In the genomic region with DNA sequence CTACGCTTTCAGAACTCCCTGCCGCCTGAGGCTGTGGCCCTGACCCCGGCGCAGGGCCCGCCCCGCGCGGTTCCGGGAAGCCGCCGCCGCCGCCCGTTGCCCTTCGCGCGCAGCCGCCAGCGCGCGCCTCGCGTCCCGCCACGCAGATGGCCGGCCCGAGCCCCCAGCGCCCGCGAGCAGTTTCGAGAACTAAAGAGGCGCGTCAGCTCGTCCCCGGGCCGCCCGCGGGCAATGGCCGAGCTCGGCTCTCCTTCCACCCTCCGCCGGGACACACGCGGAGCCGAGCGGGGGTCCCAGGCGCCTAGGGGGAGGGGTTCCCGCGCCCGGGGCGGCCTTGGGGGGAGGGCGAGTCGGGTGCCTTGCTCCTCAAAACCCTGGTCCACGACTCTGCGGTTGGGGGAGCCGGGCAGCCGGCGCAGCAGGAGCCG, we compare ENCODE assay signal across 1 cellular context.
TF ChIP-seq lines count a peak whose summit lies in the region.

No MANE protein-coding gene starts in this region.

TF ChIP-seq in K562, 482 proteins besides CTCF, POLR2A, EP300 and RAD21 (continued from another document and continues in another):
- TF ChIP-seq, protein P1, sequence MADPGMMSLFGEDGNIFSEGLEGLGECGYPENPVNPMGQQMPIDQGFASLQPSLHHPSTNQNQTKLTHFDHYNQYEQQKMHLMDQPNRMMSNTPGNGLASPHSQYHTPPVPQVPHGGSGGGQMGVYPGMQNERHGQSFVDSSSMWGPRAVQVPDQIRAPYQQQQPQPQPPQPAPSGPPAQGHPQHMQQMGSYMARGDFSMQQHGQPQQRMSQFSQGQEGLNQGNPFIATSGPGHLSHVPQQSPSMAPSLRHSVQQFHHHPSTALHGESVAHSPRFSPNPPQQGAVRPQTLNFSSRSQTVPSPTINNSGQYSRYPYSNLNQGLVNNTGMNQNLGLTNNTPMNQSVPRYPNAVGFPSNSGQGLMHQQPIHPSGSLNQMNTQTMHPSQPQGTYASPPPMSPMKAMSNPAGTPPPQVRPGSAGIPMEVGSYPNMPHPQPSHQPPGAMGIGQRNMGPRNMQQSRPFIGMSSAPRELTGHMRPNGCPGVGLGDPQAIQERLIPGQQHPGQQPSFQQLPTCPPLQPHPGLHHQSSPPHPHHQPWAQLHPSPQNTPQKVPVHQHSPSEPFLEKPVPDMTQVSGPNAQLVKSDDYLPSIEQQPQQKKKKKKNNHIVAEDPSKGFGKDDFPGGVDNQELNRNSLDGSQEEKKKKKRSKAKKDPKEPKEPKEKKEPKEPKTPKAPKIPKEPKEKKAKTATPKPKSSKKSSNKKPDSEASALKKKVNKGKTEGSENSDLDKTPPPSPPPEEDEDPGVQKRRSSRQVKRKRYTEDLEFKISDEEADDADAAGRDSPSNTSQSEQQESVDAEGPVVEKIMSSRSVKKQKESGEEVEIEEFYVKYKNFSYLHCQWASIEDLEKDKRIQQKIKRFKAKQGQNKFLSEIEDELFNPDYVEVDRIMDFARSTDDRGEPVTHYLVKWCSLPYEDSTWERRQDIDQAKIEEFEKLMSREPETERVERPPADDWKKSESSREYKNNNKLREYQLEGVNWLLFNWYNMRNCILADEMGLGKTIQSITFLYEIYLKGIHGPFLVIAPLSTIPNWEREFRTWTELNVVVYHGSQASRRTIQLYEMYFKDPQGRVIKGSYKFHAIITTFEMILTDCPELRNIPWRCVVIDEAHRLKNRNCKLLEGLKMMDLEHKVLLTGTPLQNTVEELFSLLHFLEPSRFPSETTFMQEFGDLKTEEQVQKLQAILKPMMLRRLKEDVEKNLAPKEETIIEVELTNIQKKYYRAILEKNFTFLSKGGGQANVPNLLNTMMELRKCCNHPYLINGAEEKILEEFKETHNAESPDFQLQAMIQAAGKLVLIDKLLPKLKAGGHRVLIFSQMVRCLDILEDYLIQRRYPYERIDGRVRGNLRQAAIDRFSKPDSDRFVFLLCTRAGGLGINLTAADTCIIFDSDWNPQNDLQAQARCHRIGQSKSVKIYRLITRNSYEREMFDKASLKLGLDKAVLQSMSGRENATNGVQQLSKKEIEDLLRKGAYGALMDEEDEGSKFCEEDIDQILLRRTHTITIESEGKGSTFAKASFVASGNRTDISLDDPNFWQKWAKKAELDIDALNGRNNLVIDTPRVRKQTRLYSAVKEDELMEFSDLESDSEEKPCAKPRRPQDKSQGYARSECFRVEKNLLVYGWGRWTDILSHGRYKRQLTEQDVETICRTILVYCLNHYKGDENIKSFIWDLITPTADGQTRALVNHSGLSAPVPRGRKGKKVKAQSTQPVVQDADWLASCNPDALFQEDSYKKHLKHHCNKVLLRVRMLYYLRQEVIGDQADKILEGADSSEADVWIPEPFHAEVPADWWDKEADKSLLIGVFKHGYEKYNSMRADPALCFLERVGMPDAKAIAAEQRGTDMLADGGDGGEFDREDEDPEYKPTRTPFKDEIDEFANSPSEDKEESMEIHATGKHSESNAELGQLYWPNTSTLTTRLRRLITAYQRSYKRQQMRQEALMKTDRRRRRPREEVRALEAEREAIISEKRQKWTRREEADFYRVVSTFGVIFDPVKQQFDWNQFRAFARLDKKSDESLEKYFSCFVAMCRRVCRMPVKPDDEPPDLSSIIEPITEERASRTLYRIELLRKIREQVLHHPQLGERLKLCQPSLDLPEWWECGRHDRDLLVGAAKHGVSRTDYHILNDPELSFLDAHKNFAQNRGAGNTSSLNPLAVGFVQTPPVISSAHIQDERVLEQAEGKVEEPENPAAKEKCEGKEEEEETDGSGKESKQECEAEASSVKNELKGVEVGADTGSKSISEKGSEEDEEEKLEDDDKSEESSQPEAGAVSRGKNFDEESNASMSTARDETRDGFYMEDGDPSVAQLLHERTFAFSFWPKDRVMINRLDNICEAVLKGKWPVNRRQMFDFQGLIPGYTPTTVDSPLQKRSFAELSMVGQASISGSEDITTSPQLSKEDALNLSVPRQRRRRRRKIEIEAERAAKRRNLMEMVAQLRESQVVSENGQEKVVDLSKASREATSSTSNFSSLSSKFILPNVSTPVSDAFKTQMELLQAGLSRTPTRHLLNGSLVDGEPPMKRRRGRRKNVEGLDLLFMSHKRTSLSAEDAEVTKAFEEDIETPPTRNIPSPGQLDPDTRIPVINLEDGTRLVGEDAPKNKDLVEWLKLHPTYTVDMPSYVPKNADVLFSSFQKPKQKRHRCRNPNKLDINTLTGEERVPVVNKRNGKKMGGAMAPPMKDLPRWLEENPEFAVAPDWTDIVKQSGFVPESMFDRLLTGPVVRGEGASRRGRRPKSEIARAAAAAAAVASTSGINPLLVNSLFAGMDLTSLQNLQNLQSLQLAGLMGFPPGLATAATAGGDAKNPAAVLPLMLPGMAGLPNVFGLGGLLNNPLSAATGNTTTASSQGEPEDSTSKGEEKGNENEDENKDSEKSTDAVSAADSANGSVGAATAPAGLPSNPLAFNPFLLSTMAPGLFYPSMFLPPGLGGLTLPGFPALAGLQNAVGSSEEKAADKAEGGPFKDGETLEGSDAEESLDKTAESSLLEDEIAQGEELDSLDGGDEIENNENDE (IDR thresholded peaks at IDR 0.05; ENCODE audit: low read depth, low read length): no peak
- TF ChIP-seq, protein P2, sequence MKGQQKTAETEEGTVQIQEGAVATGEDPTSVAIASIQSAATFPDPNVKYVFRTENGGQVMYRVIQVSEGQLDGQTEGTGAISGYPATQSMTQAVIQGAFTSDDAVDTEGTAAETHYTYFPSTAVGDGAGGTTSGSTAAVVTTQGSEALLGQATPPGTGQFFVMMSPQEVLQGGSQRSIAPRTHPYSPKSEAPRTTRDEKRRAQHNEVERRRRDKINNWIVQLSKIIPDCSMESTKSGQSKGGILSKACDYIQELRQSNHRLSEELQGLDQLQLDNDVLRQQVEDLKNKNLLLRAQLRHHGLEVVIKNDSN (CRISPR knock-in tag; IDR thresholded peaks at IDR 0.05): no peak
- TF ChIP-seq ZNF639 (CRISPR knock-in tag; conservative IDR thresholded peaks at IDR 0.05 in 1 of 2, IDR thresholded peaks at IDR 0.05 in 1 of 2): peak in 1 of 2 experiments; percentile 37; a peak in 1 of 4 replicates
- no peak for TF ChIP-seq FOXJ3 (CRISPR knock-in tag; IDR thresholded peaks at IDR 0.05)
- TF ChIP-seq PYGO2 (tag; IDR thresholded peaks at IDR 0.05): no peak
- no peak for TF ChIP-seq ILF3 (IDR thresholded peaks at IDR 0.05; ENCODE audit: borderline replicate concordance)
- TF ChIP-seq ZSCAN29 (IDR thresholded peaks at IDR 0.05): no peak
- no peak for TF ChIP-seq SMARCA5 (IDR thresholded peaks at IDR 0.05)
- TF ChIP-seq MXI1 (IDR thresholded peaks at IDR 0.05; ENCODE audit: low read depth, low read length): no peak
- TF ChIP-seq ZNF583 (CRISPR knock-in tag; IDR thresholded peaks at IDR 0.05): no peak
- TF ChIP-seq ZFP91 (CRISPR knock-in tag; IDR thresholded peaks at IDR 0.05): no peak
- no peak for TF ChIP-seq DMBX1 (CRISPR knock-in tag; IDR thresholded peaks at IDR 0.05; ENCODE audit: borderline replicate concordance)
- peak; percentile 68 for TF ChIP-seq CXXC5 (CRISPR knock-in tag; IDR thresholded peaks at IDR 0.05)
- TF ChIP-seq MECOM (CRISPR knock-in tag; IDR thresholded peaks at IDR 0.05): no peak
- no peak for TF ChIP-seq PTTG1 (tag; IDR thresholded peaks at IDR 0.05; ENCODE audit: low read depth)
- TF ChIP-seq ZNF431 (CRISPR knock-in tag; IDR thresholded peaks at IDR 0.05): peak; percentile 61; the same call in 1 of the 2 replicates
- TF ChIP-seq ERF (CRISPR knock-in tag; IDR thresholded peaks at IDR 0.05): peak; percentile 93
- TF ChIP-seq, protein P3, sequence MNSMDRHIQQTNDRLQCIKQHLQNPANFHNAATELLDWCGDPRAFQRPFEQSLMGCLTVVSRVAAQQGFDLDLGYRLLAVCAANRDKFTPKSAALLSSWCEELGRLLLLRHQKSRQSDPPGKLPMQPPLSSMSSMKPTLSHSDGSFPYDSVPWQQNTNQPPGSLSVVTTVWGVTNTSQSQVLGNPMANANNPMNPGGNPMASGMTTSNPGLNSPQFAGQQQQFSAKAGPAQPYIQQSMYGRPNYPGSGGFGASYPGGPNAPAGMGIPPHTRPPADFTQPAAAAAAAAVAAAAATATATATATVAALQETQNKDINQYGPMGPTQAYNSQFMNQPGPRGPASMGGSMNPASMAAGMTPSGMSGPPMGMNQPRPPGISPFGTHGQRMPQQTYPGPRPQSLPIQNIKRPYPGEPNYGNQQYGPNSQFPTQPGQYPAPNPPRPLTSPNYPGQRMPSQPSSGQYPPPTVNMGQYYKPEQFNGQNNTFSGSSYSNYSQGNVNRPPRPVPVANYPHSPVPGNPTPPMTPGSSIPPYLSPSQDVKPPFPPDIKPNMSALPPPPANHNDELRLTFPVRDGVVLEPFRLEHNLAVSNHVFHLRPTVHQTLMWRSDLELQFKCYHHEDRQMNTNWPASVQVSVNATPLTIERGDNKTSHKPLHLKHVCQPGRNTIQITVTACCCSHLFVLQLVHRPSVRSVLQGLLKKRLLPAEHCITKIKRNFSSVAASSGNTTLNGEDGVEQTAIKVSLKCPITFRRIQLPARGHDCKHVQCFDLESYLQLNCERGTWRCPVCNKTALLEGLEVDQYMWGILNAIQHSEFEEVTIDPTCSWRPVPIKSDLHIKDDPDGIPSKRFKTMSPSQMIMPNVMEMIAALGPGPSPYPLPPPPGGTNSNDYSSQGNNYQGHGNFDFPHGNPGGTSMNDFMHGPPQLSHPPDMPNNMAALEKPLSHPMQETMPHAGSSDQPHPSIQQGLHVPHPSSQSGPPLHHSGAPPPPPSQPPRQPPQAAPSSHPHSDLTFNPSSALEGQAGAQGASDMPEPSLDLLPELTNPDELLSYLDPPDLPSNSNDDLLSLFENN (IDR thresholded peaks at IDR 0.05; ENCODE audit: low read depth in 2 of 2, low read length in 2 of 2): no peak
- TF ChIP-seq, protein P4, sequence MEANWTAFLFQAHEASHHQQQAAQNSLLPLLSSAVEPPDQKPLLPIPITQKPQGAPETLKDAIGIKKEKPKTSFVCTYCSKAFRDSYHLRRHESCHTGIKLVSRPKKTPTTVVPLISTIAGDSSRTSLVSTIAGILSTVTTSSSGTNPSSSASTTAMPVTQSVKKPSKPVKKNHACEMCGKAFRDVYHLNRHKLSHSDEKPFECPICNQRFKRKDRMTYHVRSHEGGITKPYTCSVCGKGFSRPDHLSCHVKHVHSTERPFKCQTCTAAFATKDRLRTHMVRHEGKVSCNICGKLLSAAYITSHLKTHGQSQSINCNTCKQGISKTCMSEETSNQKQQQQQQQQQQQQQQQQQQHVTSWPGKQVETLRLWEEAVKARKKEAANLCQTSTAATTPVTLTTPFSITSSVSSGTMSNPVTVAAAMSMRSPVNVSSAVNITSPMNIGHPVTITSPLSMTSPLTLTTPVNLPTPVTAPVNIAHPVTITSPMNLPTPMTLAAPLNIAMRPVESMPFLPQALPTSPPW (CRISPR knock-in tag; IDR thresholded peaks at IDR 0.05): peak; percentile 62
- no peak for TF ChIP-seq THRAP3 (IDR thresholded peaks at IDR 0.05; ENCODE audit: borderline replicate concordance)
- no peak for TF ChIP-seq ZC3H8 (IDR thresholded peaks at IDR 0.05)
- TF ChIP-seq, protein P5, sequence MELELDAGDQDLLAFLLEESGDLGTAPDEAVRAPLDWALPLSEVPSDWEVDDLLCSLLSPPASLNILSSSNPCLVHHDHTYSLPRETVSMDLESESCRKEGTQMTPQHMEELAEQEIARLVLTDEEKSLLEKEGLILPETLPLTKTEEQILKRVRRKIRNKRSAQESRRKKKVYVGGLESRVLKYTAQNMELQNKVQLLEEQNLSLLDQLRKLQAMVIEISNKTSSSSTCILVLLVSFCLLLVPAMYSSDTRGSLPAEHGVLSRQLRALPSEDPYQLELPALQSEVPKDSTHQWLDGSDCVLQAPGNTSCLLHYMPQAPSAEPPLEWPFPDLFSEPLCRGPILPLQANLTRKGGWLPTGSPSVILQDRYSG (tag; conservative IDR thresholded peaks at IDR 0.05; ENCODE audit: low read depth): no peak
- peak; percentile 79 to 84; a peak in 3 of 4 replicates for TF ChIP-seq NRF1 (conservative IDR thresholded peaks at IDR 0.05 in 1 of 2, IDR thresholded peaks at IDR 0.05 in 1 of 2)
- no peak for TF ChIP-seq PURB (CRISPR knock-in tag; IDR thresholded peaks at IDR 0.05; ENCODE audit: low read depth)
- TF ChIP-seq, protein P6, sequence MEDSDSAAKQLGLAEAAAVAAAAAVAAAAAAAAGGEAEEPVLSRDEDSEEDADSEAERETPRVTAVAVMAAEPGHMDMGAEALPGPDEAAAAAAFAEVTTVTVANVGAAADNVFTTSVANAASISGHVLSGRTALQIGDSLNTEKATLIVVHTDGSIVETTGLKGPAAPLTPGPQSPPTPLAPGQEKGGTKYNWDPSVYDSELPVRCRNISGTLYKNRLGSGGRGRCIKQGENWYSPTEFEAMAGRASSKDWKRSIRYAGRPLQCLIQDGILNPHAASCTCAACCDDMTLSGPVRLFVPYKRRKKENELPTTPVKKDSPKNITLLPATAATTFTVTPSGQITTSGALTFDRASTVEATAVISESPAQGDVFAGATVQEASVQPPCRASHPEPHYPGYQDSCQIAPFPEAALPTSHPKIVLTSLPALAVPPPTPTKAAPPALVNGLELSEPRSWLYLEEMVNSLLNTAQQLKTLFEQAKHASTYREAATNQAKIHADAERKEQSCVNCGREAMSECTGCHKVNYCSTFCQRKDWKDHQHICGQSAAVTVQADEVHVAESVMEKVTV (CRISPR knock-in tag; IDR thresholded peaks at IDR 0.05): no peak
- TF ChIP-seq L3MBTL2 (IDR thresholded peaks at IDR 0.05): no peak
- TF ChIP-seq NEUROD1 (IDR thresholded peaks at IDR 0.05; ENCODE audit: borderline replicate concordance, low read depth, low read length, partially characterized antibody): no peak
- peak; percentile 71 for TF ChIP-seq HMGN3 (IDR thresholded peaks at IDR 0.05; ENCODE audit: borderline replicate concordance, extremely low read depth, insufficient read length, low read depth, low read length)
- TF ChIP-seq, protein P7, sequence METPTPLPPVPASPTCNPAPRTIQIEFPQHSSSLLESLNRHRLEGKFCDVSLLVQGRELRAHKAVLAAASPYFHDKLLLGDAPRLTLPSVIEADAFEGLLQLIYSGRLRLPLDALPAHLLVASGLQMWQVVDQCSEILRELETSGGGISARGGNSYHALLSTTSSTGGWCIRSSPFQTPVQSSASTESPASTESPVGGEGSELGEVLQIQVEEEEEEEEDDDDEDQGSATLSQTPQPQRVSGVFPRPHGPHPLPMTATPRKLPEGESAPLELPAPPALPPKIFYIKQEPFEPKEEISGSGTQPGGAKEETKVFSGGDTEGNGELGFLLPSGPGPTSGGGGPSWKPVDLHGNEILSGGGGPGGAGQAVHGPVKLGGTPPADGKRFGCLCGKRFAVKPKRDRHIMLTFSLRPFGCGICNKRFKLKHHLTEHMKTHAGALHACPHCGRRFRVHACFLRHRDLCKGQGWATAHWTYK (CRISPR knock-in tag; IDR thresholded peaks at IDR 0.05): peak; percentile 59; the same call in 1 of the 2 replicates
